1 cellular context compared by ENCODE assay signal in genomic region chr15:78993931-78994530, GRCh38.
TF ChIP-seq lines count a peak whose summit lies in the region.

No MANE protein-coding gene starts in this region.

TF ChIP-seq in HepG2, 621 proteins besides CTCF, POLR2A, EP300 and RAD21 (continued from another document and continues in another):
- TF ChIP-seq ZNF143 (CRISPR knock-in tag; IDR thresholded peaks at IDR 0.05) (peak; percentile 81), CEBPG (CRISPR knock-in tag; IDR thresholded peaks at IDR 0.05) (peak; percentile 91), SIN3A (IDR thresholded peaks at IDR 0.05; ENCODE audit: borderline replicate concordance, low read depth, low read length) (peak; percentile 65; the same call in 1 of the 2 replicates), ZNF619 (CRISPR knock-in tag; IDR thresholded peaks at IDR 0.05) (no peak), GLI4 (CRISPR knock-in tag; IDR thresholded peaks at IDR 0.05; ENCODE audit: borderline replicate concordance) (no peak), SIX4 (CRISPR knock-in tag; IDR thresholded peaks at IDR 0.05) (peak; percentile 27; the same call in 1 of the 2 replicates), ZNF451 (CRISPR knock-in tag; IDR thresholded peaks at IDR 0.05) (peak; percentile 80), CEBPZ (IDR thresholded peaks at IDR 0.05; ENCODE audit: low read length) (no peak), RFX1 (IDR thresholded peaks at IDR 0.05) (no peak), ZNF556 (CRISPR knock-in tag; IDR thresholded peaks at IDR 0.05; ENCODE audit: borderline replicate concordance) (peak; percentile 65; the same call in 1 of the 2 replicates), ZFP90 (CRISPR knock-in tag; IDR thresholded peaks at IDR 0.05; ENCODE audit: borderline replicate concordance) (peak; percentile 94), PHB2 (IDR thresholded peaks at IDR 0.05; ENCODE audit: partially characterized antibody) (no peak), SMAD1 (CRISPR knock-in tag; IDR thresholded peaks at IDR 0.05; ENCODE audit: borderline replicate concordance, low read depth) (peak; percentile 24; the same call in 1 of the 2 replicates), ZNF512B (CRISPR knock-in tag; IDR thresholded peaks at IDR 0.05; ENCODE audit: borderline replicate concordance) (no peak), SMAD3 (CRISPR knock-in tag; IDR thresholded peaks at IDR 0.05) (peak; percentile 97), ZNF484 (CRISPR knock-in tag; IDR thresholded peaks at IDR 0.05; ENCODE audit: borderline replicate concordance, low read depth) (no peak), NAIF1 (CRISPR knock-in tag; IDR thresholded peaks at IDR 0.05; ENCODE audit: borderline replicate concordance) (peak; percentile 73; the same call in 1 of the 2 replicates), ZSCAN25 (CRISPR knock-in tag; IDR thresholded peaks at IDR 0.05) (peak; percentile 57; the same call in 1 of the 2 replicates), KLF16 (CRISPR knock-in tag; IDR thresholded peaks at IDR 0.05) (peak in 1 of 2 experiments; percentile 92; a peak in 2 of 4 replicates), ETV6 (CRISPR knock-in tag; conservative IDR thresholded peaks at IDR 0.05) (peak; percentile 97), DNMT1 (CRISPR knock-in tag; IDR thresholded peaks at IDR 0.05) (no peak), KDM5B (CRISPR knock-in tag; IDR thresholded peaks at IDR 0.05; ENCODE audit: borderline replicate concordance) (peak; percentile 79), ZNF121 (CRISPR knock-in tag; IDR thresholded peaks at IDR 0.05) (peak; percentile 71), MAF1 (CRISPR knock-in tag; IDR thresholded peaks at IDR 0.05; ENCODE audit: borderline replicate concordance) (peak; percentile 66), ZNF432 (CRISPR knock-in tag; IDR thresholded peaks at IDR 0.05; ENCODE audit: borderline replicate concordance) (no peak), ATF4 (CRISPR knock-in tag; IDR thresholded peaks at IDR 0.05) (peak in 1 of 2 experiments; percentile 67; a peak in 2 of 4 replicates), NFYC (CRISPR knock-in tag; IDR thresholded peaks at IDR 0.05) (peak; percentile 27; the same call in 1 of the 2 replicates), TAF15 (IDR thresholded peaks at IDR 0.05; ENCODE audit: low read depth, low read length, poor library complexity, severe bottlenecking) (no peak), ZNF501 (CRISPR knock-in tag; IDR thresholded peaks at IDR 0.05) (peak; percentile 89), U2AF2 (IDR thresholded peaks at IDR 0.05; ENCODE audit: low read depth, low read length) (no peak), KMT2B (CRISPR knock-in tag; IDR thresholded peaks at IDR 0.05) (peak; percentile 40; the same call in 1 of the 2 replicates), CHD2 (IDR thresholded peaks at IDR 0.05; ENCODE audit: low read depth, low read length) (no peak), ZFP36L1 (CRISPR knock-in tag; IDR thresholded peaks at IDR 0.05) (peak; percentile 95), ZKSCAN5 (CRISPR knock-in tag; IDR thresholded peaks at IDR 0.05) (no peak), ZSCAN31 (CRISPR knock-in tag; IDR thresholded peaks at IDR 0.05; ENCODE audit: low read depth) (peak; percentile 91), SRSF1 (optimal IDR thresholded peaks at IDR 0.05; ENCODE audit: low read depth, low read length) (peak; percentile 70), NFATC3 (CRISPR knock-in tag; IDR thresholded peaks at IDR 0.05) (0 out of 2 replicates have a peak, but pooled peaks have one; percentile 57), ZNF605 (CRISPR knock-in tag; IDR thresholded peaks at IDR 0.05) (peak; percentile 93), HNRNPL (IDR thresholded peaks at IDR 0.05; ENCODE audit: low read depth, low read length) (peak; percentile 100), ZNF546 (CRISPR knock-in tag; conservative IDR thresholded peaks at IDR 0.05) (0 out of 2 replicates have a peak, but pooled peaks have one; percentile 57), TRIM22 (IDR thresholded peaks at IDR 0.05) (no peak), THRA (CRISPR knock-in tag; IDR thresholded peaks at IDR 0.05; ENCODE audit: borderline replicate concordance) (peak; percentile 96)
- TF ChIP-seq, protein P1, sequence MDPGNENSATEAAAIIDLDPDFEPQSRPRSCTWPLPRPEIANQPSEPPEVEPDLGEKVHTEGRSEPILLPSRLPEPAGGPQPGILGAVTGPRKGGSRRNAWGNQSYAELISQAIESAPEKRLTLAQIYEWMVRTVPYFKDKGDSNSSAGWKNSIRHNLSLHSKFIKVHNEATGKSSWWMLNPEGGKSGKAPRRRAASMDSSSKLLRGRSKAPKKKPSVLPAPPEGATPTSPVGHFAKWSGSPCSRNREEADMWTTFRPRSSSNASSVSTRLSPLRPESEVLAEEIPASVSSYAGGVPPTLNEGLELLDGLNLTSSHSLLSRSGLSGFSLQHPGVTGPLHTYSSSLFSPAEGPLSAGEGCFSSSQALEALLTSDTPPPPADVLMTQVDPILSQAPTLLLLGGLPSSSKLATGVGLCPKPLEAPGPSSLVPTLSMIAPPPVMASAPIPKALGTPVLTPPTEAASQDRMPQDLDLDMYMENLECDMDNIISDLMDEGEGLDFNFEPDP (CRISPR knock-in tag; conservative IDR thresholded peaks at IDR 0.05): no peak
- TF ChIP-seq, protein P2, sequence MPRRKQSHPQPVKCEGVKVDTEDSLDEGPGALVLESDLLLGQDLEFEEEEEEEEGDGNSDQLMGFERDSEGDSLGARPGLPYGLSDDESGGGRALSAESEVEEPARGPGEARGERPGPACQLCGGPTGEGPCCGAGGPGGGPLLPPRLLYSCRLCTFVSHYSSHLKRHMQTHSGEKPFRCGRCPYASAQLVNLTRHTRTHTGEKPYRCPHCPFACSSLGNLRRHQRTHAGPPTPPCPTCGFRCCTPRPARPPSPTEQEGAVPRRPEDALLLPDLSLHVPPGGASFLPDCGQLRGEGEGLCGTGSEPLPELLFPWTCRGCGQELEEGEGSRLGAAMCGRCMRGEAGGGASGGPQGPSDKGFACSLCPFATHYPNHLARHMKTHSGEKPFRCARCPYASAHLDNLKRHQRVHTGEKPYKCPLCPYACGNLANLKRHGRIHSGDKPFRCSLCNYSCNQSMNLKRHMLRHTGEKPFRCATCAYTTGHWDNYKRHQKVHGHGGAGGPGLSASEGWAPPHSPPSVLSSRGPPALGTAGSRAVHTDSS (CRISPR knock-in tag; conservative IDR thresholded peaks at IDR 0.05): peak; percentile 83; the same call in 1 of the 2 replicates
- TF ChIP-seq, protein P3, sequence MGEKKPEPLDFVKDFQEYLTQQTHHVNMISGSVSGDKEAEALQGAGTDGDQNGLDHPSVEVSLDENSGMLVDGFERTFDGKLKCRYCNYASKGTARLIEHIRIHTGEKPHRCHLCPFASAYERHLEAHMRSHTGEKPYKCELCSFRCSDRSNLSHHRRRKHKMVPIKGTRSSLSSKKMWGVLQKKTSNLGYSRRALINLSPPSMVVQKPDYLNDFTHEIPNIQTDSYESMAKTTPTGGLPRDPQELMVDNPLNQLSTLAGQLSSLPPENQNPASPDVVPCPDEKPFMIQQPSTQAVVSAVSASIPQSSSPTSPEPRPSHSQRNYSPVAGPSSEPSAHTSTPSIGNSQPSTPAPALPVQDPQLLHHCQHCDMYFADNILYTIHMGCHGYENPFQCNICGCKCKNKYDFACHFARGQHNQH (CRISPR knock-in tag; IDR thresholded peaks at IDR 0.05): peak; percentile 99
- TF ChIP-seq, protein P4, sequence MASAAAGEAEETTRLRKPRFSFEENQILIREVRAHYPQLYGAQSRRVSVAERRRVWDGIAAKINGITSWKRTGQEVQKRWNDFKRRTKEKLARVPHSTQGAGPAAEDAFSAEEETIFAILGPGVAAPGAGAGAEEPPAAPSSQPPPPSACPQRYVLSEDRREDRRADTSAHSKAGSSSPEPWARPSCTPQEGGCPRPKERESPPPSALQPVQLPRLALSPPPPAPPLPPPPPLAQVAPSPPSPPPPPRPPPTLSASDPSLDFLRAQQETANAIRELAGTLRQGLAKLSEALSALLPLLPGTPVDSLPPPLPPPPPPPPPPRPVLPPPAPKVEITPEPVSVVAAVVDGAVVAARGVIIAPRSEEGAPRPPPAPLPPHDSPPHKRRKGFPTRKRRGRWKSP (CRISPR knock-in tag; IDR thresholded peaks at IDR 0.05): peak; percentile 81
- TF ChIP-seq, protein P5, sequence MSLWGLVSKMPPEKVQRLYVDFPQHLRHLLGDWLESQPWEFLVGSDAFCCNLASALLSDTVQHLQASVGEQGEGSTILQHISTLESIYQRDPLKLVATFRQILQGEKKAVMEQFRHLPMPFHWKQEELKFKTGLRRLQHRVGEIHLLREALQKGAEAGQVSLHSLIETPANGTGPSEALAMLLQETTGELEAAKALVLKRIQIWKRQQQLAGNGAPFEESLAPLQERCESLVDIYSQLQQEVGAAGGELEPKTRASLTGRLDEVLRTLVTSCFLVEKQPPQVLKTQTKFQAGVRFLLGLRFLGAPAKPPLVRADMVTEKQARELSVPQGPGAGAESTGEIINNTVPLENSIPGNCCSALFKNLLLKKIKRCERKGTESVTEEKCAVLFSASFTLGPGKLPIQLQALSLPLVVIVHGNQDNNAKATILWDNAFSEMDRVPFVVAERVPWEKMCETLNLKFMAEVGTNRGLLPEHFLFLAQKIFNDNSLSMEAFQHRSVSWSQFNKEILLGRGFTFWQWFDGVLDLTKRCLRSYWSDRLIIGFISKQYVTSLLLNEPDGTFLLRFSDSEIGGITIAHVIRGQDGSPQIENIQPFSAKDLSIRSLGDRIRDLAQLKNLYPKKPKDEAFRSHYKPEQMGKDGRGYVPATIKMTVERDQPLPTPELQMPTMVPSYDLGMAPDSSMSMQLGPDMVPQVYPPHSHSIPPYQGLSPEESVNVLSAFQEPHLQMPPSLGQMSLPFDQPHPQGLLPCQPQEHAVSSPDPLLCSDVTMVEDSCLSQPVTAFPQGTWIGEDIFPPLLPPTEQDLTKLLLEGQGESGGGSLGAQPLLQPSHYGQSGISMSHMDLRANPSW (CRISPR knock-in tag; IDR thresholded peaks at IDR 0.05; ENCODE audit: borderline replicate concordance): peak; percentile 91; the same call in 1 of the 2 replicates
